8 cellular contexts compared by ENCODE assay signal in genomic region chr5:144467795-144468194, GRCh38.
DNase-seq lines count a peak whose midpoint lies in the region; ATAC-seq lines count a peak whose summit lies in the region.
"Had no signal": no experiment of that assay in that cellular context is flagged by ENCODE, and none has a peak within 500 bp of the region (broad histone marks: within the 10 kb centered on the region; RNA-seq: fewer than 3 reads in every experiment).

No MANE protein-coding gene starts in this region.

- no peak overlapping the region for H2BK15ac ChIP-seq in neuronal stem cell (ENCODE audit: low read length)

- no peak overlapping the region for H2BK5ac ChIP-seq in neuronal stem cell (ENCODE audit: low read length)

- H3K79me2 ChIP-seq in GM23248 (ENCODE audit: insufficient read depth) = no peaks in the 10 kb centered on the region

- H3K9ac ChIP-seq in GM23248 (no peak overlapping the region), neuronal stem cell (ENCODE audit: low read depth, low read length, poor library complexity) (no peak overlapping the region)

- H3K4me1 ChIP-seq in GM23248 (ENCODE audit: insufficient read depth) (0 out of 2 replicates have a peak, but pooled peaks cover 5% of the 10 kb centered on the region), neuronal stem cell (ENCODE audit: control insufficient read depth in 2 of 2, insufficient read depth in 1 of 2, low read depth in 1 of 2, low read length in 2 of 2) (peaks cover 0 to 5% of the 10 kb centered on the region in 2 donors)

- H3K4me2 ChIP-seq in GM23248 (ENCODE audit: unreplicated experiment) (no peak overlapping the region), neuronal stem cell (ENCODE audit: insufficient read depth, low read length, poor library complexity, severe bottlenecking) (no peak overlapping the region)

- H2AFZ ChIP-seq in GM23248 (peak overlapping the region; percentile 43), neuronal stem cell (ENCODE audit: low read length) (peak overlapping the region; percentile 75)

- H2AK5ac ChIP-seq in neuronal stem cell (ENCODE audit: low read depth, low read length) = no peak overlapping the region

- in situ Hi-C loops in GM23248 (cut with MboI) = no loop called here

- no peak overlapping the region for H2BK12ac ChIP-seq in neuronal stem cell (ENCODE audit: low read length)

- ATAC-seq in HG02610 (IDR thresholded peaks at IDR 0.05; ENCODE audit: unreplicated experiment) (no peak), GM18909 (IDR thresholded peaks at IDR 0.05; ENCODE audit: poor library complexity, unreplicated experiment) (no peak)

- H3K23ac ChIP-seq in neuronal stem cell (ENCODE audit: low read depth, low read length, poor library complexity) = no peak overlapping the region

- H3K4me3 ChIP-seq in GM23248 (no peak overlapping the region), neuronal stem cell (ENCODE audit: low read length in 2 of 2) (no peak overlapping the region)

- no peaks in the 10 kb centered on the region for H3K79me1 ChIP-seq in neuronal stem cell (ENCODE audit: low read depth, low read length)

- H3K14ac ChIP-seq in neuronal stem cell (ENCODE audit: low read length) = no peak overlapping the region

- H3F3A ChIP-seq in GM23248 (ENCODE audit: insufficient read depth) = no peaks in the 10 kb centered on the region

- H3K4ac ChIP-seq in neuronal stem cell (ENCODE audit: low read length) = no peak overlapping the region

- H3K9me3 ChIP-seq in GM23248 (ENCODE audit: low read depth) (no peaks in the 10 kb centered on the region), neuronal stem cell (replicated peaks in 1 of 2; ENCODE audit: control insufficient read depth in 2 of 2, insufficient read depth in 1 of 2, low read depth in 1 of 2, low read length in 2 of 2) (no peaks in the 10 kb centered on the region)

- H2BK120ac ChIP-seq in neuronal stem cell (ENCODE audit: low read depth, low read length) = no peak overlapping the region

- H3K27ac ChIP-seq in GM23248 = no peak overlapping the region
- H3K27ac ChIP-seq in neuronal stem cell (replicated peaks; ENCODE audit: low read length) = peak overlapping the region; percentile 45

- H4K8ac ChIP-seq in neuronal stem cell (ENCODE audit: low read depth, low read length) = no peak overlapping the region

- WGBS in GM23248 (ENCODE audit: low coverage in 1 of 2, low lambda C conversion rate in 2 of 2, missing lambda C conversion rate in 2 of 2), 2 experiments = 78 to 86% methylated on average over 2 of the region's 2 CpGs
- no CpG with 5 or more reads among the region's 2 CpGs for WGBS in neuronal stem cell (ENCODE audit: extremely low coverage in 2 of 2, insufficient read length in 2 of 2, insufficient replicate concordance in 1 of 2), 2 donors

- peak; percentile 59 for DNase-seq in GM23248
- peak; percentile 3 for DNase-seq in NCI-H2227 treated with DMSO at 0.1 percent for 48 hours (lab: John Stamatoyannopoulos, UW)
- DNase-seq in dedifferentiated amniotic fluid mesenchymal stem cell (ENCODE audit: extremely low spot score) = peak; percentile 52
- peak; percentile 56 for DNase-seq in neuronal stem cell (ENCODE audit: low spot score)
- no peak for DNase-seq in midbrain (lab: John Stamatoyannopoulos, UW)
- DNase-seq: activated B cell treated with CpG ODN at 0.5 μM for 24 hours had no signal

- no peaks in the 10 kb centered on the region for H4K20me1 ChIP-seq in GM23248 (ENCODE audit: insufficient read depth)

- H3K36me3 ChIP-seq in GM23248 (ENCODE audit: low read depth) = no peaks in the 10 kb centered on the region
- no peaks in the 10 kb centered on the region for H3K36me3 ChIP-seq in neuronal stem cell (replicated peaks in 1 of 2; ENCODE audit: control insufficient read depth in 2 of 2, insufficient read depth in 2 of 2, low read length in 2 of 2)

- H3K9me2 ChIP-seq in GM23248 (ENCODE audit: insufficient read depth) = no peaks in the 10 kb centered on the region

- no peak overlapping the region for H4K91ac ChIP-seq in neuronal stem cell (ENCODE audit: low read depth, low read length, poor library complexity)

- no peak overlapping the region for H3K18ac ChIP-seq in neuronal stem cell (ENCODE audit: low read length)

- H3K27me3 ChIP-seq in GM23248 (replicated peaks; ENCODE audit: insufficient read depth) (no peaks in the 10 kb centered on the region), neuronal stem cell (ENCODE audit: control insufficient read depth in 3 of 3, insufficient read depth in 3 of 3, low read depth in 1 of 3, low read length in 3 of 3) (no peaks in the 10 kb centered on the region)
